ENCODE assay signal across 24 cellular contexts in genomic region chr1:2475571-2475970, GRCh38. TPM values are rescaled to one million over a fixed set of nuclear protein-coding genes. Genes with fewer than 3 reads are reported as not detected.
DNase-seq lines count a peak whose midpoint lies in the region; ATAC-seq, FAIRE-seq and TF ChIP-seq lines count a peak whose summit lies in the region.
"Had no signal": no experiment of that assay in that cellular context is flagged by ENCODE, and none has a peak within 500 bp of the region (broad histone marks: within the 10 kb centered on the region; RNA-seq: fewer than 3 reads in every experiment).

No MANE protein-coding gene starts in this region.

- no peak for TF ChIP-seq RAD21 in H1 (IDR thresholded peaks at IDR 0.05 in 1 of 2, conservative IDR thresholded peaks at IDR 0.05 in 1 of 2; ENCODE audit: low read depth in 2 of 2, low read length in 2 of 2)

- H3K23ac ChIP-seq in H1 (ENCODE audit: insufficient read length): no peak overlapping the region

- no peak overlapping the region for H3K9ac ChIP-seq in BLaER1
- H3K9ac ChIP-seq in HUES6 (ENCODE audit: low read length): peak overlapping the region; percentile 19
- no peak overlapping the region for H3K9ac ChIP-seq in H1 (replicated peaks in 1 of 4; ENCODE audit: extremely low read depth in 1 of 4, low read depth in 3 of 4, low read length in 3 of 4)

- H2AFZ ChIP-seq in H1 (ENCODE audit: low read length): no peak overlapping the region

- no peak overlapping the region for H2BK5ac ChIP-seq in H1 (ENCODE audit: low read depth, low read length)

- no peak overlapping the region for H3K56ac ChIP-seq in H1 (replicated peaks; ENCODE audit: insufficient read length, low read depth, low read length)

- no peak for FAIRE-seq in H1 (lab: Jason Lieb, UNC)
- FAIRE-seq: HTR-8/SVneo had no signal

- ATAC-seq in HG03432 (IDR thresholded peaks at IDR 0.05; ENCODE audit: unreplicated experiment): no peak

- 95% methylated on average over 11 of the region's 12 CpGs; no CpG with 5 or more reads in 1 of the 2 experiments for WGBS in H1 (ENCODE audit: extremely low coverage in 1 of 2, insufficient coverage in 1 of 2, insufficient read length in 1 of 2, insufficient replicate concordance in 2 of 2, low coverage in 1 of 2, low lambda C conversion rate in 2 of 2, missing lambda C conversion rate in 1 of 2), 2 experiments
- 76 to 91% (median 80%) methylated on average over 3 to 12 of the region's 12 CpGs for WGBS in spleen, 5 donors

- no peak overlapping the region for H2BK120ac ChIP-seq in H1 (replicated peaks; ENCODE audit: low read depth, low read length)

- no peak overlapping the region for H4K8ac ChIP-seq in H1 (ENCODE audit: extremely low read depth, insufficient read depth, low read length)

- no peak overlapping the region for H2BK15ac ChIP-seq in H1 (ENCODE audit: low read length)

- no peaks in the 10 kb centered on the region for H3K79me1 ChIP-seq in H1 (ENCODE audit: low read depth, low read length)

- H3K23me2 ChIP-seq in H1 (ENCODE audit: low read depth, low read length): no peaks in the 10 kb centered on the region

- TF ChIP-seq POLR2A in H1 (IDR thresholded peaks at IDR 0.05; ENCODE audit: control extremely low read depth in 1 of 2, low read depth in 2 of 2, low read length in 2 of 2) (no peak), spleen (IDR thresholded peaks at IDR 0.05) (no peak)

- no peak overlapping the region for H4K91ac ChIP-seq in H1 (replicated peaks; ENCODE audit: insufficient read length, low read length)

- CTCF ChIA-PET in H1 (lab: Charles Lee; ENCODE audit: partially characterized antibody): interaction anchor here (1.1 to 2.0 kb wide), 2 partner anchors 20 to 86 kb away, joined by 3 to 5 read pairs; no protein-coding TSS in a partner anchor

- H3K4me2 ChIP-seq in BLaER1: peak overlapping the region; percentile 98
- no peak overlapping the region for H3K4me2 ChIP-seq in H1 (ENCODE audit: insufficient read depth in 1 of 2, low read depth in 2 of 2, low read length in 2 of 2)

- H3K27me3 ChIP-seq in BLaER1 (no peaks in the 10 kb centered on the region), HUES6 (ENCODE audit: control insufficient read depth, insufficient read depth, low read length) (no peaks in the 10 kb centered on the region; the same call in 1 of the 2 replicates), H1 (replicated peaks in 1 of 4; ENCODE audit: control insufficient read depth in 3 of 4, extremely low read depth in 1 of 4, insufficient read depth in 3 of 4, low read length in 3 of 4) (no peaks in the 10 kb centered on the region; a peak in 1 of 7 replicates), spleen (replicated peaks in 1 of 7) (peaks cover 0 to 23% (median 0%) of the 10 kb centered on the region in 7 donors)
- H3K27me3 ChIP-seq: Peyer's patch had no signal

- no peak overlapping the region for H2AK5ac ChIP-seq in H1 (ENCODE audit: low read depth, low read length)

- peaks cover 100% of the 10 kb centered on the region for H3K4me1 ChIP-seq in BLaER1
- peaks cover 9% of the 10 kb centered on the region; the same call in 1 of the 2 replicates for H3K4me1 ChIP-seq in HUES6 (ENCODE audit: control insufficient read depth, insufficient read depth, low read length)
- peaks cover 0 to 7% (median 0%) of the 10 kb centered on the region in 4 experiments; a peak in 2 of 7 replicates for H3K4me1 ChIP-seq in H1 (replicated peaks in 1 of 4; ENCODE audit: control insufficient read depth in 3 of 4, insufficient read depth in 4 of 4, low read length in 3 of 4)
- H3K4me1 ChIP-seq in spleen: peaks cover 0 to 48% (median 19%) of the 10 kb centered on the region in 6 donors

- H4K20me1 ChIP-seq in BLaER1 (peaks cover 4% of the 10 kb centered on the region; the same call in 1 of the 2 replicates), H1 (replicated peaks in 1 of 2; ENCODE audit: control insufficient read depth in 1 of 2, insufficient read depth in 2 of 2, low read length in 2 of 2) (no peaks in the 10 kb centered on the region)

- no peak overlapping the region for H4K5ac ChIP-seq in H1 (ENCODE audit: insufficient read length, low read depth, low read length)

- H3K18ac ChIP-seq in H1 (ENCODE audit: extremely low read depth, low read length): no peak overlapping the region

- no peak for TF ChIP-seq EP300 in H1 (IDR thresholded peaks at IDR 0.05; ENCODE audit: borderline replicate concordance in 1 of 2, low read depth in 2 of 2, low read length in 2 of 2)

- H3K9me3 ChIP-seq in BLaER1 (no peaks in the 10 kb centered on the region), HUES6 (ENCODE audit: control insufficient read depth, insufficient read depth, low read depth, low read length) (no peaks in the 10 kb centered on the region), H1 (ENCODE audit: insufficient read depth in 2 of 2, low read depth in 1 of 2, low read length in 1 of 2) (no peaks in the 10 kb centered on the region), spleen (no peaks in the 10 kb centered on the region)
- H3K9me3 ChIP-seq: Peyer's patch had no signal

- no peak overlapping the region for H3K4ac ChIP-seq in H1 (replicated peaks; ENCODE audit: insufficient read length, low read depth, low read length)

- no peak overlapping the region for H3K14ac ChIP-seq in H1 (ENCODE audit: insufficient read length)

- no peak overlapping the region for H3K4me3 ChIP-seq in BLaER1
- no peak overlapping the region for H3K4me3 ChIP-seq in HUES6 (ENCODE audit: low read depth, low read length)
- H3K4me3 ChIP-seq in H1 (ENCODE audit: extremely low read depth in 1 of 4, insufficient read depth in 2 of 4, low read depth in 3 of 4, low read length in 4 of 4): no peak overlapping the region
- H3K4me3 ChIP-seq in spleen: no peak overlapping the region
- H3K4me3 ChIP-seq: Peyer's patch had no signal

- H3K36me3 ChIP-seq in BLaER1: no peaks in the 10 kb centered on the region
- no peaks in the 10 kb centered on the region for H3K36me3 ChIP-seq in HUES6 (ENCODE audit: control insufficient read depth, insufficient read depth, low read length)
- no peaks in the 10 kb centered on the region for H3K36me3 ChIP-seq in H1 (ENCODE audit: control insufficient read depth in 2 of 4, insufficient read depth in 4 of 4, low read length in 3 of 4)
- no peaks in the 10 kb centered on the region for H3K36me3 ChIP-seq in spleen
- H3K36me3 ChIP-seq: Peyer's patch had no signal

- no peaks in the 10 kb centered on the region for H3K79me2 ChIP-seq in H1 (ENCODE audit: control insufficient read depth in 1 of 2, insufficient read depth in 2 of 2, low read length in 2 of 2)

- POLR2A ChIA-PET in H1 (lab: Charles Lee; ENCODE audit: partially characterized antibody): no interaction called here

- no peak for TF ChIP-seq CTCF in H1 (IDR thresholded peaks at IDR 0.05; ENCODE audit: control extremely low read depth in 1 of 3, insufficient read depth in 1 of 3, low read depth in 1 of 3, low read length in 3 of 3)
- TF ChIP-seq CTCF in spleen (IDR thresholded peaks at IDR 0.05 in 8 of 11, conservative IDR thresholded peaks at IDR 0.05 in 3 of 11): no peak

- no peak overlapping the region for H2BK20ac ChIP-seq in H1 (ENCODE audit: low read length)

- peak overlapping the region; percentile 50; the same call in 1 of the 2 replicates for H2BK12ac ChIP-seq in H1 (ENCODE audit: low read depth, low read length)

- intact Hi-C loops in spleen (cut with DNase I; ENCODE audit: low total_unique reads) (no loop called here), posterior vena cava (cut with DNase I) (no loop called here)

- H3K27ac ChIP-seq in BLaER1: 0 out of 2 replicates have a peak overlapping the region, but pooled peaks have one; percentile 22
- no peak overlapping the region for H3K27ac ChIP-seq in HUES6 (ENCODE audit: low read depth, low read length)
- H3K27ac ChIP-seq in H1 (ENCODE audit: low read depth, low read length): no peak overlapping the region
- H3K27ac ChIP-seq in spleen: peak overlapping the region in 5 of 8 donors; percentile 43 to 82 (median 51)
- H3K27ac ChIP-seq: Peyer's patch had no signal

- DNase-seq in H1 (ENCODE audit: low read depth in 1 of 2, low spot score in 2 of 2) (no peak), spleen (no peak), posterior vena cava (ENCODE audit: low spot score) (no peak), NOMO-1 treated with dmso at 0.1 percent for 144 hours (lab: John Stamatoyannopoulos, UW; ENCODE audit: unreplicated experiment) (no peak)
- DNase-seq: AML-193; DMS79; H9; Kasumi-1; NCI-H1417 treated with DMSO at 0.1 percent for 48 hours; NCI-H187 treated with DMSO at 0.1 percent for 48 hours; NCI-H2107; NCI-H446 treated with DMSO at 0.1 percent for 48 hours; NCI-H526 treated with DMSO at 0.1 percent for 48 hours; NK-92 treated with Interleukin-12 subunit alpha and Interleukin-12 subunit beta, amount 100 ng/mL, for 24 hours; Peyer's patch had no signal

RNA-seq across cellular contexts. Expression of gene PLCH2, which starts 0.5 kb away (rescaled TPM):
- 0.19 TPM in 2 replicates for total RNA-seq in H1 (2021; fragmentation: NEBNext Ultra II Directional; extraction: Animal tissue kit (Norgen Biotek cat#: 25700))
- polyA plus RNA-seq in H1 (2011; rRNA removed) (0.14 TPM in 2 replicates), spleen (10 to 100 TPM in 1 of 3 donors, 1 to 10 TPM in 2; 5.4 to 10.8 (median 6.5) TPM)
- 0.12 TPM for polyA plus RNA-seq in H1 (2011; cell fraction: cytosol; rRNA removed)
- 0.54 TPM for polyA plus RNA-seq in H1 (2011; cell fraction: nucleus; rRNA removed)
- 0.06 to 0.16 TPM (median 0.14 TPM) in 4 replicates for polyA plus RNA-seq in H1 (2012, experiment 1 of 2)
- 0.07 TPM for polyA plus RNA-seq in H1 (2012, experiment 2 of 2)
- 0.10 TPM for polyA plus RNA-seq in H1 (2013, experiment 1 of 2)
- 0.07 TPM for polyA plus RNA-seq in H1 (2013, experiment 2 of 2)
- 0.05 and 0.16 TPM in 2 replicates for polyA minus RNA-seq in H1 (2011; rRNA and poly(A)+ RNA removed)
- polyA minus RNA-seq in H1 (2011; cell fraction: cytosol; rRNA and poly(A)+ RNA removed): not detected
- 0.30 TPM for polyA minus RNA-seq in H1 (2011; cell fraction: nucleus; rRNA and poly(A)+ RNA removed)
- total RNA-seq in spleen (10 to 100 TPM in 1 of 7 donors, 1 to 10 TPM in 6; 2.2 to 21.0 (median 9.5) TPM), posterior vena cava (1 to 10 TPM in 1 of 2 donors, under 1 TPM in 1; 0.33 to 1.0 TPM)
- total RNA-seq: A172, SK-MEL-5 had no signal

RNA-seq across cellular contexts. Expression of gene PANK4, which starts 50.8 kb away (rescaled TPM):
- total RNA-seq in H1 (2021; fragmentation: NEBNext Ultra II Directional; extraction: Animal tissue kit (Norgen Biotek cat#: 25700)): 29.7 and 35.4 TPM in 2 replicates
- 20.1 and 24.4 TPM in 2 replicates for polyA plus RNA-seq in H1 (2011; rRNA removed)
- polyA plus RNA-seq in H1 (2011; cell fraction: cytosol; rRNA removed): 24.0 TPM
- polyA plus RNA-seq in H1 (2011; cell fraction: nucleus; rRNA removed): 110 TPM
- 20.2 to 27.0 TPM (median 21.6 TPM) in 4 replicates for polyA plus RNA-seq in H1 (2012, experiment 1 of 2)
- 14.8 TPM for polyA plus RNA-seq in H1 (2012, experiment 2 of 2)
- polyA plus RNA-seq in H1 (2013, experiment 1 of 2): 12.0 TPM
- 11.1 TPM for polyA plus RNA-seq in H1 (2013, experiment 2 of 2)
- 24.4 and 25.4 TPM in 2 replicates for polyA minus RNA-seq in H1 (2011; rRNA and poly(A)+ RNA removed)
- 24.7 TPM for polyA minus RNA-seq in H1 (2011; cell fraction: cytosol; rRNA and poly(A)+ RNA removed)
- 116 TPM for polyA minus RNA-seq in H1 (2011; cell fraction: nucleus; rRNA and poly(A)+ RNA removed)
- total RNA-seq in spleen: 10 to 100 TPM; 34.9 to 49.5 (median 47.6) TPM
- 10 to 100 TPM; 13.8 to 30.6 (median 14.0) TPM for polyA plus RNA-seq in spleen
- 10 to 100 TPM; 17.4 to 18.6 TPM for total RNA-seq in posterior vena cava

RNA-seq across cellular contexts. Expression of gene HES5, which starts 54.5 kb away (rescaled TPM):
- 0.22 and 0.25 TPM in 2 replicates for total RNA-seq in H1 (2021; fragmentation: NEBNext Ultra II Directional; extraction: Animal tissue kit (Norgen Biotek cat#: 25700))
- polyA plus RNA-seq in H1 (2011; rRNA removed) (0.08 TPM in 1 of 2 replicates, not detected in the other), spleen (under 1 TPM in 1 of 3 donors, not detected in 2; 0.36 TPM)
- polyA plus RNA-seq in H1 (2011; cell fraction: cytosol; rRNA removed): 0.05 TPM
- polyA plus RNA-seq in H1 (2011; cell fraction: nucleus; rRNA removed): 0.17 TPM
- polyA plus RNA-seq in H1 (2012, experiment 1 of 2): 0.13 to 0.29 TPM in 2 of 4 replicates, not detected in the others
- polyA plus RNA-seq in H1 (2012, experiment 2 of 2): 0.13 TPM
- 0.04 TPM for polyA plus RNA-seq in H1 (2013, experiment 1 of 2)
- 0.04 TPM for polyA plus RNA-seq in H1 (2013, experiment 2 of 2)
- 0.28 TPM in 1 of 2 replicates, not detected in the other for polyA minus RNA-seq in H1 (2011; rRNA and poly(A)+ RNA removed)
- polyA minus RNA-seq in H1 (2011; cell fraction: cytosol; rRNA and poly(A)+ RNA removed): not detected
- not detected for polyA minus RNA-seq in H1 (2011; cell fraction: nucleus; rRNA and poly(A)+ RNA removed)
- total RNA-seq in spleen (under 1 TPM in 4 of 7 donors, not detected in 3; 0.36 to 0.54 (median 0.42) TPM), posterior vena cava (under 1 TPM; 0.24 to 0.32 TPM)
- total RNA-seq: A172; H9; MCF 10A; SK-MEL-5; T-helper 1 cell treated with Interleukin-12 subunit alpha and Interleukin-12 subunit beta and Interleukin-4 antibody, amounts not matched to agents 30 ng/mL and 1 ng/mL, for 36 hours had no signal
- polyA plus RNA-seq: AG04450 had no signal

Comparison
In these comparisons a context has a peak if more than half of its experiments do, and no peak if none do; other contexts are left out.
1. H3K27ac ChIP-seq: peak in BLaER1 (single experiment) and spleen (5 of 8); none in HUES6 (single experiment) and H1 (single experiment).